8 cellular contexts compared by ENCODE assay signal in genomic region chr5:172361566-172362238, GRCh38.
DNase-seq lines count a peak whose midpoint lies in the region; ATAC-seq and TF ChIP-seq lines count a peak whose summit lies in the region.

No MANE protein-coding gene starts in this region.

- H3K9me3 ChIP-seq in stomach = no peaks in the 10 kb centered on the region

- no peaks in the 10 kb centered on the region for H3K4me1 ChIP-seq in stomach

- TF ChIP-seq CTCF in coronary artery (IDR thresholded peaks at IDR 0.05) = no peak
- TF ChIP-seq CTCF in stomach (IDR thresholded peaks at IDR 0.05) = no peak

- 65 to 77% (median 73%) methylated on average over 9 of the region's 9 CpGs for WGBS in stomach, 5 donors

- intact Hi-C loops in stomach (cut with DNase I; ENCODE audit: low total_unique reads) = no loop called here

- H3K27ac ChIP-seq in coronary artery (peak overlapping the region in 1 of 2 donors; percentile 35), stomach (peak overlapping the region in 2 of 5 donors; percentile 34 to 52)

- H3K4me3 ChIP-seq in coronary artery = no peak overlapping the region
- H3K4me3 ChIP-seq in stomach = no peak overlapping the region

- peaks cover 10 to 69% (median 64%) of the 10 kb centered on the region in 4 donors for H3K36me3 ChIP-seq in stomach

- TF ChIP-seq EP300 in stomach (IDR thresholded peaks at IDR 0.05) = no peak

- TF ChIP-seq POLR2A in stomach (IDR thresholded peaks at IDR 0.05) = no peak

- peak; percentile 18 for DNase-seq in NOMO-1 treated with dmso at 0.1 percent for 144 hours (lab: John Stamatoyannopoulos, UW; ENCODE audit: unreplicated experiment)
- DNase-seq in dedifferentiated amniotic fluid mesenchymal stem cell (ENCODE audit: extremely low spot score) = peak; percentile 98
- peak; percentile 12 to 48 for DNase-seq in stimulated activated CD4-positive, alpha-beta T cell treated with anti-CD3 and anti-CD28 coated beads, Interleukin-4, amount 100 ng/mL, for 48 hours (ENCODE audit: low read depth in 2 of 2)
- DNase-seq in NCI-H2227 (lab: John Stamatoyannopoulos, UW; ENCODE audit: unreplicated experiment) = no peak
- no peak for DNase-seq in T-helper 9 cell
- DNase-seq in coronary artery (ENCODE audit: low spot score) = no peak
- no peak for DNase-seq in stomach

- ATAC-seq in GM19455 (IDR thresholded peaks at IDR 0.05; ENCODE audit: unreplicated experiment) = peak; percentile 48

- H3K27me3 ChIP-seq in stomach = no peaks in the 10 kb centered on the region

Comparison
In these comparisons a context has a peak if more than half of its experiments do, and no peak if none do; other contexts are left out.
1. DNase-seq: peak in NOMO-1 treated with dmso at 0.1 percent for 144 hours (single experiment), dedifferentiated amniotic fluid mesenchymal stem cell (single experiment) and stimulated activated CD4-positive, alpha-beta T cell treated with anti-CD3 and anti-CD28 coated beads, Interleukin-4, amount 100 ng/mL, for 48 hours (2 of 2); none in NCI-H2227 (single experiment), T-helper 9 cell (single experiment), coronary artery (single experiment) and stomach (single experiment).